Comparison of ENCODE assay signal across 9 cellular contexts in the genomic region with DNA sequence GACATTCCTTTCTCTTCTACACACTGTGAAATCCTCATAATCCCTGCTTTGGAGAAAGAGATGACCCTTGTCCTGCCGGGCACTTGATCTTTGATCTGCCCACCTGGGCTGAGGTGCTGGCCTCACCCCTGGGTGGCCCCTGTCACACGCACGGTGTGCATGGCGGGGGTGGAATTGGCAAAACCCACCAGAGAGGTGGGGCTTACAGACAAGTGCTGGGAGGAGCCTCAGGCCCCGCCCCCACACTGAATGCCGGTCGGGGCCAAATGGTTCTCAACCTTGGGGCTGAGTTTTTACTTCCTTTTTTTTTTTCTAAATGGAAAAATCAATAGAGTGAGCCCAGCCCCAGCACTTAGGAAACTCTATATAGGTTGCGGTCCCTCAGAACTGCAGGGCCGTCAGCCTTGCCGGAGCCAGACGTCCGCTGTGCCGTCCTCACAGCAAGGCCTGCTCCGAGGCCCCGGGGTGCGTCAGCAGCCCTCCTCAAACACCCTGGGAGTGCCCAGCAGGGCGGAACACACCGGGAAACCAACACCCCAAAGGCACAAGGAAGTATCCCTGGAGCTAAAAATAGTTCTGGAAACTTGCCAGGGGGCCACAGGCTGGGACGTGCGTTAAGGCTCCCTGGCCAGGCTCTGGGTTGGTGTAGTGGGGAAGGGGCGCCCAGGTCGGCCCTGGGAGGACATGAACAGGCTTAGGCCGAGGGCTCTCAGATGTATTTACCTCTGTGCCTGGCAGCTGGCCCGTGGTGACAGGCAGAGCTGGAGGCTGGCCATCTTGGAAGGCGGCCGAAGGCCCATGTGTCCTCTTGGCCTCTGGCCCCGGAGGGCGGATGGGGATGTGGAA. TPM values are rescaled to one million over a fixed set of nuclear protein-coding genes. Genes with fewer than 3 reads are reported as not detected.
DNase-seq lines count a peak whose midpoint lies in the region; ATAC-seq and TF ChIP-seq lines count a peak whose summit lies in the region.
"Had no signal": no experiment of that assay in that cellular context is flagged by ENCODE, and none has a peak within 500 bp of the region (broad histone marks: within the 10 kb centered on the region; RNA-seq: fewer than 3 reads in every experiment).

No MANE protein-coding gene starts in this region.

- H2BK12ac ChIP-seq in neuronal stem cell (ENCODE audit: low read length), result no peak overlapping the region

- no peak for TF ChIP-seq CTCF in foreskin keratinocyte (conservative IDR thresholded peaks at IDR 0.05)

- H3K27ac ChIP-seq in foreskin keratinocyte (peak overlapping the region; percentile 24), neuronal stem cell (replicated peaks; ENCODE audit: low read length) (no peak overlapping the region)

- peak overlapping the region; percentile 30 for H2AK5ac ChIP-seq in neuronal stem cell (ENCODE audit: low read depth, low read length)

- no peak overlapping the region for H3K9ac ChIP-seq in neuronal stem cell (ENCODE audit: low read depth, low read length, poor library complexity)

- peak; percentile 15 for DNase-seq in ACHN
- peak; percentile 85 for DNase-seq in HT-29 (ENCODE audit: low spot score)
- peak; percentile 83 for DNase-seq in SIG-M5 (lab: John Stamatoyannopoulos, UW)
- DNase-seq in foreskin keratinocyte, result peak in 1 of 2 donors; percentile 62
- DNase-seq in neuronal stem cell (ENCODE audit: low spot score), result no peak
- DNase-seq in activated CD4-positive, CD25-positive, alpha-beta regulatory T cell treated with anti-CD3 and anti-CD28 coated beads, Interleukin-2, amount 50 U/mL, for 72 hours, result no peak

- H3K4me2 ChIP-seq in neuronal stem cell (ENCODE audit: insufficient read depth, low read length, poor library complexity, severe bottlenecking), result no peak overlapping the region

- H3K27me3 ChIP-seq in foreskin keratinocyte, result no peaks in the 10 kb centered on the region
- peaks cover 0 to 3% (median 0%) of the 10 kb centered on the region in 3 experiments for H3K27me3 ChIP-seq in neuronal stem cell (ENCODE audit: control insufficient read depth in 3 of 3, insufficient read depth in 3 of 3, low read depth in 1 of 3, low read length in 3 of 3)

- peak overlapping the region; percentile 83 for H3K18ac ChIP-seq in neuronal stem cell (ENCODE audit: low read length)

- peak overlapping the region; percentile 93 for H2BK15ac ChIP-seq in neuronal stem cell (ENCODE audit: low read length)

- peak overlapping the region; percentile 10 for H3K23ac ChIP-seq in neuronal stem cell (ENCODE audit: low read depth, low read length, poor library complexity)

- H4K8ac ChIP-seq in neuronal stem cell (ENCODE audit: low read depth, low read length), result no peak overlapping the region

- no CpG with 5 or more reads among the region's 28 CpGs for WGBS in neuronal stem cell (ENCODE audit: extremely low coverage in 2 of 2, insufficient read length in 2 of 2, insufficient replicate concordance in 1 of 2), 2 donors

- H2BK120ac ChIP-seq in neuronal stem cell (ENCODE audit: low read depth, low read length), result no peak overlapping the region

- H3K36me3 ChIP-seq in neuronal stem cell (replicated peaks in 1 of 2; ENCODE audit: control insufficient read depth in 2 of 2, insufficient read depth in 2 of 2, low read length in 2 of 2), result peaks cover 0 to 21% of the 10 kb centered on the region in 2 donors

- H3K79me1 ChIP-seq in neuronal stem cell (ENCODE audit: low read depth, low read length), result peaks cover 2% of the 10 kb centered on the region

- H2BK5ac ChIP-seq in neuronal stem cell (ENCODE audit: low read length), result peak overlapping the region; percentile 35

- H3K14ac ChIP-seq in neuronal stem cell (ENCODE audit: low read length), result peak overlapping the region; percentile 14

- no peak overlapping the region for H3K4ac ChIP-seq in neuronal stem cell (ENCODE audit: low read length)

- H3K9me3 ChIP-seq in neuronal stem cell (replicated peaks in 1 of 2; ENCODE audit: control insufficient read depth in 2 of 2, insufficient read depth in 1 of 2, low read depth in 1 of 2, low read length in 2 of 2), result no peaks in the 10 kb centered on the region

- ATAC-seq in GM18909 (IDR thresholded peaks at IDR 0.05; ENCODE audit: poor library complexity, unreplicated experiment), result peak; percentile 71
- peak; percentile 85 for ATAC-seq in foreskin keratinocyte
- no peak for ATAC-seq in GM18873 (IDR thresholded peaks at IDR 0.05; ENCODE audit: low FRiP score, unreplicated experiment)
- ATAC-seq: activated T-cell treated with anti-CD3 and anti-CD28 coated beads, Interleukin-2, amount 50 U/mL, for 72 hours had no signal

- in situ Hi-C loops in ACHN (cut with HindIII; ENCODE audit: low pct_ligation_motif_present, low pct_unique_long_range_greater_than_20kb, low sequenced_read_pairs), result no loop called here

- H3K4me3 ChIP-seq in neuronal stem cell (ENCODE audit: low read length in 2 of 2), result no peak overlapping the region

- H3K4me1 ChIP-seq in foreskin keratinocyte (peaks cover 4% of the 10 kb centered on the region), neuronal stem cell (ENCODE audit: control insufficient read depth in 2 of 2, insufficient read depth in 1 of 2, low read depth in 1 of 2, low read length in 2 of 2) (peaks cover 6 to 17% of the 10 kb centered on the region in 2 donors)

- H2AFZ ChIP-seq in neuronal stem cell (ENCODE audit: low read length), result no peak overlapping the region

- peak overlapping the region; percentile 9 for H4K91ac ChIP-seq in neuronal stem cell (ENCODE audit: low read depth, low read length, poor library complexity)

RNA-seq across cellular contexts. Expression of gene GPRC5C, which starts 11.0 kb away (rescaled TPM):
- total RNA-seq in HT-29 (2014; rRNA removed; shearing (Covaris generic)), result 145 and 149 TPM in 2 replicates
- total RNA-seq in foreskin keratinocyte, result 9.3 and 17.6 TPM in 2 replicates
- polyA plus RNA-seq in foreskin keratinocyte, result 12.2 and 19.2 TPM in 2 replicates
- 39.2 TPM for polyA plus RNA-seq in neuronal stem cell (2013, experiment 1 of 2)
- polyA plus RNA-seq in neuronal stem cell (2013, experiment 2 of 2), result 37.9 TPM

RNA-seq across cellular contexts. Expression of gene CD300A, which starts 23.5 kb away (rescaled TPM):
- total RNA-seq in HT-29 (2014; rRNA removed; shearing (Covaris generic)), result not detected in 2 replicates
- total RNA-seq in foreskin keratinocyte, result not detected in 2 replicates
- not detected in 2 replicates for polyA plus RNA-seq in foreskin keratinocyte
- 0.10 TPM for polyA plus RNA-seq in neuronal stem cell (2013, experiment 1 of 2)
- polyA plus RNA-seq in neuronal stem cell (2013, experiment 2 of 2), result 0.04 TPM

Comparison
In these comparisons a context has a peak if more than half of its experiments do, and no peak if none do; other contexts are left out.
1. DNase-seq: peak in ACHN (single experiment), HT-29 (single experiment) and SIG-M5 (single experiment); none in neuronal stem cell (single experiment) and activated CD4-positive, CD25-positive, alpha-beta regulatory T cell treated with anti-CD3 and anti-CD28 coated beads, Interleukin-2, amount 50 U/mL, for 72 hours (single experiment).